ENCODE assay signal across 1 cellular context in the genomic region with DNA sequence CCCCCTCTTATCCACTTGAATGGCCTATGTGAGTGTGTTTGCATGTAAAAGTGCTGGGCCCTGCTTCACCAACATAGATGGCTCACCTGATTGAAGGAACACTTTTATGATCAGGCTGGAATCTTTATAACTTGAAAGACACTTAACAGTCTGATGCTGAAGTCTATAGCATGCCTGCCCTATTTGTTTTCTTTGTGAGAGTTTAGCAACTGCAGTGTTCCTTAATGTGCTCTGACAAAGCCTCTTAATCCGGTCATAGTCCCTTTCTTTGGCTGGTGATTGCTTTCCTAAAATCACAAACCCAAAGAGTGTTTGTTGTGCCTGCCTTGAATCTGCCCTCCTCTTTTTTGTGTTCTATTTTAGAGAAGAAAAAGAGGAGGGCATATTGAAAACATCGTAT.
TF ChIP-seq lines count a peak whose summit lies in the region.

No MANE protein-coding gene starts in this region.

TF ChIP-seq in GM23338, 12 proteins besides CTCF, POLR2A, EP300 and RAD21 (continued from another document):
- TF ChIP-seq, protein P1, sequence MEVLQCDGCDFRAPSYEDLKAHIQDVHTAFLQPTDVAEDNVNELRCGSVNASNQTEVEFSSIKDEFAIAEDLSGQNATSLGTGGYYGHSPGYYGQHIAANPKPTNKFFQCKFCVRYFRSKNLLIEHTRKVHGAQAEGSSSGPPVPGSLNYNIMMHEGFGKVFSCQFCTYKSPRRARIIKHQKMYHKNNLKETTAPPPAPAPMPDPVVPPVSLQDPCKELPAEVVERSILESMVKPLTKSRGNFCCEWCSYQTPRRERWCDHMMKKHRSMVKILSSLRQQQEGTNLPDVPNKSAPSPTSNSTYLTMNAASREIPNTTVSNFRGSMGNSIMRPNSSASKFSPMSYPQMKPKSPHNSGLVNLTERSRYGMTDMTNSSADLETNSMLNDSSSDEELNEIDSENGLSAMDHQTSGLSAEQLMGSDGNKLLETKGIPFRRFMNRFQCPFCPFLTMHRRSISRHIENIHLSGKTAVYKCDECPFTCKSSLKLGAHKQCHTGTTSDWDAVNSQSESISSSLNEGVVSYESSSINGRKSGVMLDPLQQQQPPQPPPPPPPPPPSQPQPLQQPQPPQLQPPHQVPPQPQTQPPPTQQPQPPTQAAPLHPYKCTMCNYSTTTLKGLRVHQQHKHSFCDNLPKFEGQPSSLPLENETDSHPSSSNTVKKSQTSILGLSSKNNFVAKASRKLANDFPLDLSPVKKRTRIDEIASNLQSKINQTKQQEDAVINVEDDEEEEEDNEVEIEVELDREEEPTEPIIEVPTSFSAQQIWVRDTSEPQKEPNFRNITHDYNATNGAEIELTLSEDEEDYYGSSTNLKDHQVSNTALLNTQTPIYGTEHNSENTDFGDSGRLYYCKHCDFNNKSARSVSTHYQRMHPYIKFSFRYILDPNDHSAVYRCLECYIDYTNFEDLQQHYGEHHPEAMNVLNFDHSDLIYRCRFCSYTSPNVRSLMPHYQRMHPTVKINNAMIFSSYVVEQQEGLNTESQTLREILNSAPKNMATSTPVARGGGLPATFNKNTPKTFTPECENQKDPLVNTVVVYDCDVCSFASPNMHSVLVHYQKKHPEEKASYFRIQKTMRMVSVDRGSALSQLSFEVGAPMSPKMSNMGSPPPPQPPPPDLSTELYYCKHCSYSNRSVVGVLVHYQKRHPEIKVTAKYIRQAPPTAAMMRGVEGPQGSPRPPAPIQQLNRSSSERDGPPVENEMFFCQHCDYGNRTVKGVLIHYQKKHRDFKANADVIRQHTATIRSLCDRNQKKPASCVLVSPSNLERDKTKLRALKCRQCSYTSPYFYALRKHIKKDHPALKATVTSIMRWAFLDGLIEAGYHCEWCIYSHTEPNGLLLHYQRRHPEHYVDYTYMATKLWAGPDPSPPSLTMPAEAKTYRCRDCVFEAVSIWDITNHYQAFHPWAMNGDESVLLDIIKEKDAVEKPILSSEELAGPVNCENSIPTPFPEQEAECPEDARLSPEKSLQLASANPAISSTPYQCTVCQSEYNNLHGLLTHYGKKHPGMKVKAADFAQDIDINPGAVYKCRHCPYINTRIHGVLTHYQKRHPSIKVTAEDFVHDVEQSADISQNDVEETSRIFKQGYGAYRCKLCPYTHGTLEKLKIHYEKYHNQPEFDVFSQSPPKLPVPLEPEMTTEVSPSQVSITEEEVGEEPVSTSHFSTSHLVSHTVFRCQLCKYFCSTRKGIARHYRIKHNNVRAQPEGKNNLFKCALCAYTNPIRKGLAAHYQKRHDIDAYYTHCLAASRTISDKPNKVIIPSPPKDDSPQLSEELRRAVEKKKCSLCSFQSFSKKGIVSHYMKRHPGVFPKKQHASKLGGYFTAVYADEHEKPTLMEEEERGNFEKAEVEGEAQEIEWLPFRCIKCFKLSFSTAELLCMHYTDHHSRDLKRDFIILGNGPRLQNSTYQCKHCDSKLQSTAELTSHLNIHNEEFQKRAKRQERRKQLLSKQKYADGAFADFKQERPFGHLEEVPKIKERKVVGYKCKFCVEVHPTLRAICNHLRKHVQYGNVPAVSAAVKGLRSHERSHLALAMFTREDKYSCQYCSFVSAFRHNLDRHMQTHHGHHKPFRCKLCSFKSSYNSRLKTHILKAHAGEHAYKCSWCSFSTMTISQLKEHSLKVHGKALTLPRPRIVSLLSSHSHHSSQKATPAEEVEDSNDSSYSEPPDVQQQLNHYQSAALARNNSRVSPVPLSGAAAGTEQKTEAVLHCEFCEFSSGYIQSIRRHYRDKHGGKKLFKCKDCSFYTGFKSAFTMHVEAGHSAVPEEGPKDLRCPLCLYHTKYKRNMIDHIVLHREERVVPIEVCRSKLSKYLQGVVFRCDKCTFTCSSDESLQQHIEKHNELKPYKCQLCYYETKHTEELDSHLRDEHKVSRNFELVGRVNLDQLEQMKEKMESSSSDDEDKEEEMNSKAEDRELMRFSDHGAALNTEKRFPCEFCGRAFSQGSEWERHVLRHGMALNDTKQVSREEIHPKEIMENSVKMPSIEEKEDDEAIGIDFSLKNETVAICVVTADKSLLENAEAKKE (CRISPR knock-in tag; IDR thresholded peaks at IDR 0.05): no peak
- TF ChIP-seq POLR2AphosphoS5 (IDR thresholded peaks at IDR 0.05; ENCODE audit: low read depth): no peak
- TF ChIP-seq, protein P2, sequence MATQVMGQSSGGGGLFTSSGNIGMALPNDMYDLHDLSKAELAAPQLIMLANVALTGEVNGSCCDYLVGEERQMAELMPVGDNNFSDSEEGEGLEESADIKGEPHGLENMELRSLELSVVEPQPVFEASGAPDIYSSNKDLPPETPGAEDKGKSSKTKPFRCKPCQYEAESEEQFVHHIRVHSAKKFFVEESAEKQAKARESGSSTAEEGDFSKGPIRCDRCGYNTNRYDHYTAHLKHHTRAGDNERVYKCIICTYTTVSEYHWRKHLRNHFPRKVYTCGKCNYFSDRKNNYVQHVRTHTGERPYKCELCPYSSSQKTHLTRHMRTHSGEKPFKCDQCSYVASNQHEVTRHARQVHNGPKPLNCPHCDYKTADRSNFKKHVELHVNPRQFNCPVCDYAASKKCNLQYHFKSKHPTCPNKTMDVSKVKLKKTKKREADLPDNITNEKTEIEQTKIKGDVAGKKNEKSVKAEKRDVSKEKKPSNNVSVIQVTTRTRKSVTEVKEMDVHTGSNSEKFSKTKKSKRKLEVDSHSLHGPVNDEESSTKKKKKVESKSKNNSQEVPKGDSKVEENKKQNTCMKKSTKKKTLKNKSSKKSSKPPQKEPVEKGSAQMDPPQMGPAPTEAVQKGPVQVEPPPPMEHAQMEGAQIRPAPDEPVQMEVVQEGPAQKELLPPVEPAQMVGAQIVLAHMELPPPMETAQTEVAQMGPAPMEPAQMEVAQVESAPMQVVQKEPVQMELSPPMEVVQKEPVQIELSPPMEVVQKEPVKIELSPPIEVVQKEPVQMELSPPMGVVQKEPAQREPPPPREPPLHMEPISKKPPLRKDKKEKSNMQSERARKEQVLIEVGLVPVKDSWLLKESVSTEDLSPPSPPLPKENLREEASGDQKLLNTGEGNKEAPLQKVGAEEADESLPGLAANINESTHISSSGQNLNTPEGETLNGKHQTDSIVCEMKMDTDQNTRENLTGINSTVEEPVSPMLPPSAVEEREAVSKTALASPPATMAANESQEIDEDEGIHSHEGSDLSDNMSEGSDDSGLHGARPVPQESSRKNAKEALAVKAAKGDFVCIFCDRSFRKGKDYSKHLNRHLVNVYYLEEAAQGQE (IDR thresholded peaks at IDR 0.05; ENCODE audit: unreplicated experiment): no peak
